ENCODE assay signal across 13 cellular contexts in the genomic region with DNA sequence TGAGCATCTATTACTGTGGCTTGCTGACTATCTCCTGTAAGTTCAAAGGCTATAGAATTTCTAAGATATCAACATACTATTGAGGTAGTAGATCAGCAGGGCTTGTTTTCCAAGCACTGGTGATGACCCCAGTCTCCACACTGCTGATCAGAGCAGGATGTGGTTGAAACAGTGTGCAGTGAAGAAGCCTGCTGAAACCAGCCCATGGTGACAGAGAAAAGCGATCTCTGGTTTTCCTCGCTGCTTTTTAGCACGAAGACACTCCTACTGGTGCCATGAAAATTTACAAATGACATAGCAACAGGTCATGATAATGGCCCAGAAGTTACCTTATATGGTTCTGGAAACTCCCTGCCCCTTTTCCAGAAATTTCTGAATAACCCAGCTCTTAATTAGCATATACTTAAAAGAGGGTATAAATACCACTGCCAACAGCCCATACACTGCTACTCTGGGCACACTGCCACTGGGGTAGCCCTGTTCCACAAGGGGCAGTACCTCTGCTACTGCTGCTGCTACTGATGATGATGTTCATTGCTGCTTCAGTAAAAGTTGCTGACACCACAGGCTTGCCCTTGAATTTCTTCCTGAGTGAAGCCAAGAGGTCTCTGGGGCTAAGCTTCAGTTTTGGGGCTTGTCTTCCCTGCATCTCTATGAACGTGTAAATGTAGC.
DNase-seq lines count a peak whose midpoint lies in the region; ATAC-seq lines count a peak whose summit lies in the region.
"Had no signal": no experiment of that assay in that cellular context is flagged by ENCODE, and none has a peak within 500 bp of the region (broad histone marks: within the 10 kb centered on the region; RNA-seq: fewer than 3 reads in every experiment).

No MANE protein-coding gene starts in this region.

- CTCF ChIA-PET in activated CD8-positive, alpha-beta T cell treated with anti-CD3 and anti-CD28 coated beads, Interleukin-2, amount 10 ng/mL, durations not matched to agents 7 days and 5 days (lab: Charles Lee): no interaction called here

- H3K9me3 Mint-ChIP-seq in activated CD8-positive, alpha-beta T cell treated with anti-CD3 and anti-CD28 coated beads, Interleukin-2, amount 10 ng/mL, durations not matched to agents 7 days and 5 days (ENCODE audit: insufficient read depth): no peaks in the 10 kb centered on the region

- H3K4me3 Mint-ChIP-seq in activated CD8-positive, alpha-beta T cell treated with anti-CD3 and anti-CD28 coated beads, Interleukin-2, amount 10 ng/mL, durations not matched to agents 7 days and 5 days: no peak overlapping the region
- H3K4me3 Mint-ChIP-seq: activated naive CD4-positive, alpha-beta T cell treated with anti-CD3 and anti-CD28 coated beads, Interleukin-2, amount 50 U/mL, for 24 hours; mesothelial cell of epicardium had no signal

- no peaks in the 10 kb centered on the region for H3K27me3 Mint-ChIP-seq in activated CD8-positive, alpha-beta T cell treated with anti-CD3 and anti-CD28 coated beads, Interleukin-2, amount 10 ng/mL, durations not matched to agents 7 days and 5 days (ENCODE audit: low read depth)
- H3K27me3 Mint-ChIP-seq: activated naive CD4-positive, alpha-beta T cell treated with anti-CD3 and anti-CD28 coated beads, Interleukin-2, amount 50 U/mL, for 24 hours had no signal

- intact Hi-C loops in left colon (cut with DNase I, micrococcal nuclease): no loop called here
- intact Hi-C loops in left cardiac atrium (cut with DNase I): no loop called here

- peaks cover 4% of the 10 kb centered on the region for H3K4me1 Mint-ChIP-seq in activated CD8-positive, alpha-beta T cell treated with anti-CD3 and anti-CD28 coated beads, Interleukin-2, amount 10 ng/mL, durations not matched to agents 7 days and 5 days (ENCODE audit: low read depth)
- H3K4me1 Mint-ChIP-seq: activated naive CD4-positive, alpha-beta T cell treated with anti-CD3 and anti-CD28 coated beads, Interleukin-2, amount 50 U/mL, for 24 hours; mesothelial cell of epicardium had no signal

- DNase-seq in EL (peak; percentile 1), HT1080 (ENCODE audit: low read depth) (peak; percentile 20), NCI-H2107 (lab: John Stamatoyannopoulos, UW) (no peak), NCI-H1417 (lab: John Stamatoyannopoulos, UW) (no peak), left colon (no peak), left cardiac atrium (no peak)
- peak; percentile 21 for DNase-seq in activated CD8-positive, alpha-beta T cell treated with anti-CD3 and anti-CD28 coated beads, Interleukin-2, amount 10 ng/mL, durations not matched to agents 7 days and 5 days
- DNase-seq: AML-193; stimulated activated CD4-positive, alpha-beta T cell treated with anti-CD3 and anti-CD28 coated beads, Interleukin-1b, Interleukin-23, amount 100 ng/mL, for 48 hours; stimulated activated naive CD4-positive, alpha-beta T cell had no signal

- no peaks in the 10 kb centered on the region for H3K36me3 Mint-ChIP-seq in activated CD8-positive, alpha-beta T cell treated with anti-CD3 and anti-CD28 coated beads, Interleukin-2, amount 10 ng/mL, durations not matched to agents 7 days and 5 days (ENCODE audit: low read depth)
- H3K36me3 Mint-ChIP-seq: activated naive CD4-positive, alpha-beta T cell treated with anti-CD3 and anti-CD28 coated beads, Interleukin-2, amount 50 U/mL, for 24 hours had no signal

- ATAC-seq in GM21526 (IDR thresholded peaks at IDR 0.05; ENCODE audit: low FRiP score, unreplicated experiment) (peak; percentile 92), left colon (no peak), left cardiac atrium (no peak)
- peak; percentile 55 for ATAC-seq in activated CD8-positive, alpha-beta T cell treated with anti-CD3 and anti-CD28 coated beads, Interleukin-2, amount 10 ng/mL, durations not matched to agents 7 days and 5 days

- H3K27ac Mint-ChIP-seq in activated CD8-positive, alpha-beta T cell treated with anti-CD3 and anti-CD28 coated beads, Interleukin-2, amount 10 ng/mL, durations not matched to agents 7 days and 5 days: no peak overlapping the region
- H3K27ac Mint-ChIP-seq: activated naive CD4-positive, alpha-beta T cell treated with anti-CD3 and anti-CD28 coated beads, Interleukin-2, amount 50 U/mL, for 24 hours; mesothelial cell of epicardium had no signal

- POLR2A ChIA-PET in activated CD8-positive, alpha-beta T cell treated with anti-CD3 and anti-CD28 coated beads, Interleukin-2, amount 10 ng/mL, durations not matched to agents 7 days and 5 days (lab: Charles Lee): no interaction called here

Comparison
In these comparisons a context has a peak if more than half of its experiments do, and no peak if none do; other contexts are left out.
1. DNase-seq: peak in EL (single experiment), HT1080 (single experiment) and activated CD8-positive, alpha-beta T cell treated with anti-CD3 and anti-CD28 coated beads, Interleukin-2, amount 10 ng/mL, durations not matched to agents 7 days and 5 days (single experiment); none in NCI-H2107 (single experiment), NCI-H1417 (0 of 3), left colon (0 of 2) and left cardiac atrium (single experiment).
2. ATAC-seq: peak in GM21526 (single experiment) and activated CD8-positive, alpha-beta T cell treated with anti-CD3 and anti-CD28 coated beads, Interleukin-2, amount 10 ng/mL, durations not matched to agents 7 days and 5 days (single experiment); none in left colon (single experiment) and left cardiac atrium (0 of 2).